Comparison of ENCODE assay signal across 8 cellular contexts in genomic region chr3:40628984-40629383, GRCh38.
"Had no signal": no experiment of that assay in that cellular context is flagged by ENCODE, and none has a peak within 500 bp of the region (broad histone marks: within the 10 kb centered on the region; RNA-seq: fewer than 3 reads in every experiment).

No MANE protein-coding gene starts in this region.

- FAIRE-seq: G401.6, GM12878, GM12891, GM12892, GM18507, GM19239 had no signal

- DNase-seq: GDM1, GF-D8 had no signal

- ATAC-seq: GM12878 had no signal

- H3K4me3 ChIP-seq: GM12878 had no signal
